9 cellular contexts compared by ENCODE assay signal in genomic region chr19:4304509-4305252, GRCh38. TPM values are rescaled to one million over a fixed set of nuclear protein-coding genes. Genes with fewer than 3 reads are reported as not detected.
A peak's percentile ranks its signal among the peaks of the same experiment; 100 is the strongest.
DNase-seq lines count a peak whose midpoint lies in the region; ATAC-seq and TF ChIP-seq lines count a peak whose summit lies in the region.
"Had no signal": no experiment of that assay in that cellular context is flagged by ENCODE, and none has a peak within 500 bp of the region (broad histone marks: within the 10 kb centered on the region; RNA-seq: fewer than 3 reads in every experiment).

Gene FSD1, plus strand, starts transcription at chr19:4304598. Its CDS starts 149 bp downstream, at chr19:4304747.

- peaks cover 13% of the 10 kb centered on the region for H3K36me3 ChIP-seq in NT2/D1 (ENCODE audit: insufficient read depth, insufficient read length, low read length)

- no peaks in the 10 kb centered on the region for H3K27me3 ChIP-seq in NT2/D1 (ENCODE audit: insufficient read depth, insufficient read length)

- no peaks in the 10 kb centered on the region for H3K9me3 Mint-ChIP-seq in activated T-cell treated with anti-CD3 and anti-CD28 coated beads, Interleukin-2, amount 50 U/mL, for 24 hours

- H3K27ac Mint-ChIP-seq in activated T-cell treated with anti-CD3 and anti-CD28 coated beads, Interleukin-2, amount 50 U/mL, for 24 hours: peak within 1 kb of the TSS; percentile 59

- H3K9me3 ChIP-seq in NT2/D1 (ENCODE audit: insufficient read depth, low read length): no peaks in the 10 kb centered on the region

- H3K36me3 Mint-ChIP-seq in activated T-cell treated with anti-CD3 and anti-CD28 coated beads, Interleukin-2, amount 50 U/mL, for 24 hours (ENCODE audit: low read depth): no peaks in the 10 kb centered on the region

- H3K27me3 Mint-ChIP-seq in activated T-cell treated with anti-CD3 and anti-CD28 coated beads, Interleukin-2, amount 50 U/mL, for 24 hours: no peaks in the 10 kb centered on the region

- peaks cover 14% of the 10 kb centered on the region for H3K4me1 ChIP-seq in NT2/D1 (ENCODE audit: insufficient read depth, insufficient read length)

- no peak for TF ChIP-seq CTCF in omental fat pad (IDR thresholded peaks at IDR 0.05)

- H3K4me3 ChIP-seq in NT2/D1 (ENCODE audit: insufficient read length, low read depth) (peak within 1 kb of the TSS; percentile 21), skin epidermis (peak within 1 kb of the TSS in 6 of 7 experiments; percentile 8 to 37 (median 21))

- peaks cover 31% of the 10 kb centered on the region for H3K4me1 Mint-ChIP-seq in activated T-cell treated with anti-CD3 and anti-CD28 coated beads, Interleukin-2, amount 50 U/mL, for 24 hours (ENCODE audit: low read depth)

- peak within 1 kb of the TSS; percentile 61 for H3K4me3 Mint-ChIP-seq in activated T-cell treated with anti-CD3 and anti-CD28 coated beads, Interleukin-2, amount 50 U/mL, for 24 hours

- DNase-seq in AG08395 (ENCODE audit: low spot score) (peak; percentile 98), H4 (ENCODE audit: low spot score) (peak; percentile 27), NT2/D1 (ENCODE audit: low read depth, low spot score) (no peak), foreskin melanocyte (peak; percentile 32), HT-29 (ENCODE audit: low spot score) (no peak), omental fat pad (ENCODE audit: low spot score) (no peak)
- DNase-seq in activated T-cell treated with anti-CD3 and anti-CD28 coated beads, Interleukin-2, amount 50 U/mL, for 24 hours: peak; percentile 86

- no peak within 1 kb of the TSS for H3K9ac ChIP-seq in NT2/D1 (ENCODE audit: insufficient read length, low read depth)

- no peak within 1 kb of the TSS for H3K27ac ChIP-seq in skin epidermis

- ATAC-seq in omental fat pad (ENCODE audit: low FRiP score): no peak

RNA-seq across cellular contexts. Expression of gene FSD1, which starts in this region (rescaled TPM):
- 19.0 and 26.7 TPM in 2 replicates for total RNA-seq in H4 (2014; rRNA removed; shearing (Covaris generic))
- total RNA-seq in HT-29 (2014; rRNA removed; shearing (Covaris generic)): 0.41 and 0.60 TPM in 2 replicates
- not detected for total RNA-seq in omental fat pad
- total RNA-seq: skeletal muscle tissue had no signal

Comparison
In these comparisons a context has a peak if more than half of its experiments do, and no peak if none do; other contexts are left out.
1. RNA of gene FSD1 (total RNA-seq): 19.0 to 26.7 TPM in H4; 0.41 to 0.60 TPM in HT-29 and not detected in omental fat pad; every median in the first group is over 10 times any median in the second.
2. DNase-seq: peak in AG08395 (single experiment), H4 (single experiment), activated T-cell treated with anti-CD3 and anti-CD28 coated beads, Interleukin-2, amount 50 U/mL, for 24 hours (single experiment) and foreskin melanocyte (single experiment); none in NT2/D1 (single experiment), HT-29 (single experiment) and omental fat pad (single experiment).